In genomic region chr3:123202451-123202850, GRCh38 we compare ENCODE assay signal across 1 cellular context.
TF ChIP-seq lines count a peak whose summit lies in the region.

No MANE protein-coding gene starts in this region.

TF ChIP-seq in K562, 482 proteins besides CTCF, POLR2A, EP300 and RAD21 (continued from another document):
- TF ChIP-seq ZNF609 (CRISPR knock-in tag; IDR thresholded peaks at IDR 0.05; ENCODE audit: borderline replicate concordance) (no peak), RFX1 (IDR thresholded peaks at IDR 0.05) (no peak), JUNB (CRISPR knock-in tag; conservative IDR thresholded peaks at IDR 0.05) (no peak), E4F1 (CRISPR knock-in tag; IDR thresholded peaks at IDR 0.05; ENCODE audit: borderline replicate concordance) (no peak), IRF1 (CRISPR knock-in tag; IDR thresholded peaks at IDR 0.05; ENCODE audit: borderline replicate concordance) (no peak), ZNF24 (IDR thresholded peaks at IDR 0.05) (no peak), POLR2G (IDR thresholded peaks at IDR 0.05; ENCODE audit: low read depth, low read length) (no peak), SETDB1 (IDR thresholded peaks at IDR 0.05; ENCODE audit: low read length) (no peak)
